In genomic region chr4:94559351-94559806, GRCh38 we compare ENCODE assay signal across 1 cellular context.
TF ChIP-seq lines count a peak whose summit lies in the region.

No MANE protein-coding gene starts in this region.

TF ChIP-seq in HCT116, 20 proteins besides CTCF, POLR2A, EP300 and RAD21 (continued from another document):
- TF ChIP-seq ZBTB33 (IDR thresholded peaks at IDR 0.05; ENCODE audit: extremely low read depth, insufficient replicate concordance, low read length) (no peak), EZH2phosphoT487 (IDR thresholded peaks at IDR 0.05; ENCODE audit: borderline replicate concordance) (no peak), SP1 (IDR thresholded peaks at IDR 0.05; ENCODE audit: low read depth) (no peak), TCF7L2 (IDR thresholded peaks at IDR 0.05; ENCODE audit: borderline replicate concordance, extremely low read depth, insufficient read depth, insufficient read length) (no peak)
